In the genomic region with DNA sequence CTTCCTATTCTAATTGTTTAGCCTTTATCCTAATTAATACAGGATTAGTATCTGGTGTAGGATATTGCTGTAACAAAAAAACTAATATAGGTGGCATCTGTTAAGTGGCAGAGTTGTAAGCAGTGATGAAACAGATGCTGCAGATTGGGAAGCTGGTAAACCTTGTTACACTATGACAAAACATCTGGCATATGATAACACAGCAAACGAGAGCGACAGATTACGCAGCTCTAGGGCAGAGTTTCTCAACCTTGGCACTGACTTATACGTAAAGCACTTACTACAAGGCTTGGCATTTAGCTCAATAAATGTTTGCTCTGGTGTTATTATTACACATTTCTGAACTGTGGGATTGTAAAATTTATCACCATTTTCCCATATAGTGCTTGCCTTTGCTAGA, we compare ENCODE assay signal across 19 cellular contexts.
A peak's percentile ranks its signal among the peaks of the same experiment; 100 is the strongest.
DNase-seq lines count a peak whose midpoint lies in the region; ATAC-seq and TF ChIP-seq lines count a peak whose summit lies in the region.
"Had no signal": no experiment of that assay in that cellular context is flagged by ENCODE, and none has a peak within 500 bp of the region (broad histone marks: within the 10 kb centered on the region; RNA-seq: fewer than 3 reads in every experiment).

No MANE protein-coding gene starts in this region.

- TF ChIP-seq CTCF in fibroblast of pulmonary artery (IDR thresholded peaks at IDR 0.05; ENCODE audit: low read length, missing control alignments): no peak

- no peaks in the 10 kb centered on the region for H3K9me3 Mint-ChIP-seq in activated naive CD8-positive, alpha-beta T cell treated with anti-CD3 and anti-CD28 coated beads, Interleukin-2, amount 50 U/mL, for 24 hours
- no peaks in the 10 kb centered on the region for H3K9me3 Mint-ChIP-seq in activated naive CD8-positive, alpha-beta T cell treated with anti-CD3 and anti-CD28 coated beads for 36 hours
- H3K9me3 Mint-ChIP-seq in stimulated activated memory B cell treated with anti-CD40 and anti-IgM and Interleukin-4, amounts not matched to agents 10 μg/mL and 1 μg/mL and 100 μg/mL, for 72 hours: no peaks in the 10 kb centered on the region
- peaks cover 0 to 1% (median 0%) of the 10 kb centered on the region in 9 donors for H3K9me3 Mint-ChIP-seq in naive thymus-derived CD8-positive, alpha-beta T cell
- H3K9me3 Mint-ChIP-seq: activated CD4-positive, alpha-beta memory T cell treated with anti-CD3 and anti-CD28 coated beads, Interleukin-2, amount 10 ng/mL, durations not matched to agents 7 days and 5 days; nephron progenitor cell had no signal

- H3K4me3 Mint-ChIP-seq in activated naive CD8-positive, alpha-beta T cell treated with anti-CD3 and anti-CD28 coated beads, Interleukin-2, amount 50 U/mL, for 24 hours: no peak overlapping the region
- H3K4me3 Mint-ChIP-seq in activated naive CD8-positive, alpha-beta T cell treated with anti-CD3 and anti-CD28 coated beads for 36 hours: no peak overlapping the region
- peak overlapping the region; percentile 9 for H3K4me3 Mint-ChIP-seq in stimulated activated memory B cell treated with anti-CD40 and anti-IgM and Interleukin-4, amounts not matched to agents 10 μg/mL and 1 μg/mL and 100 μg/mL, for 72 hours
- H3K4me3 Mint-ChIP-seq in naive thymus-derived CD8-positive, alpha-beta T cell: no peak overlapping the region
- H3K4me3 Mint-ChIP-seq: activated CD4-positive, alpha-beta memory T cell treated with anti-CD3 and anti-CD28 coated beads, Interleukin-2, amount 10 ng/mL, durations not matched to agents 7 days and 5 days; nephron progenitor cell had no signal

- H3K27me3 Mint-ChIP-seq in activated naive CD8-positive, alpha-beta T cell treated with anti-CD3 and anti-CD28 coated beads, Interleukin-2, amount 50 U/mL, for 24 hours: no peaks in the 10 kb centered on the region
- no peaks in the 10 kb centered on the region for H3K27me3 Mint-ChIP-seq in activated naive CD8-positive, alpha-beta T cell treated with anti-CD3 and anti-CD28 coated beads for 36 hours
- no peaks in the 10 kb centered on the region for H3K27me3 Mint-ChIP-seq in stimulated activated memory B cell treated with anti-CD40 and anti-IgM and Interleukin-4, amounts not matched to agents 10 μg/mL and 1 μg/mL and 100 μg/mL, for 72 hours
- H3K27me3 Mint-ChIP-seq in naive thymus-derived CD8-positive, alpha-beta T cell: no peaks in the 10 kb centered on the region
- H3K27me3 Mint-ChIP-seq: activated CD4-positive, alpha-beta memory T cell treated with anti-CD3 and anti-CD28 coated beads, Interleukin-2, amount 10 ng/mL, durations not matched to agents 7 days and 5 days had no signal

- peak overlapping the region; percentile 9 for H3K27ac Mint-ChIP-seq in activated naive CD8-positive, alpha-beta T cell treated with anti-CD3 and anti-CD28 coated beads, Interleukin-2, amount 50 U/mL, for 24 hours
- no peak overlapping the region for H3K27ac Mint-ChIP-seq in activated naive CD8-positive, alpha-beta T cell treated with anti-CD3 and anti-CD28 coated beads for 36 hours
- peak overlapping the region; percentile 96 for H3K27ac Mint-ChIP-seq in stimulated activated memory B cell treated with anti-CD40 and anti-IgM and Interleukin-4, amounts not matched to agents 10 μg/mL and 1 μg/mL and 100 μg/mL, for 72 hours
- peak overlapping the region in 1 of 10 donors; percentile 69 for H3K27ac Mint-ChIP-seq in naive thymus-derived CD8-positive, alpha-beta T cell
- H3K27ac Mint-ChIP-seq: activated CD4-positive, alpha-beta memory T cell treated with anti-CD3 and anti-CD28 coated beads, Interleukin-2, amount 10 ng/mL, durations not matched to agents 7 days and 5 days; nephron progenitor cell had no signal

- H3K36me3 Mint-ChIP-seq in activated naive CD8-positive, alpha-beta T cell treated with anti-CD3 and anti-CD28 coated beads, Interleukin-2, amount 50 U/mL, for 24 hours (ENCODE audit: low read depth): peaks cover 7% of the 10 kb centered on the region
- H3K36me3 Mint-ChIP-seq in activated naive CD8-positive, alpha-beta T cell treated with anti-CD3 and anti-CD28 coated beads for 36 hours: peaks cover 8% of the 10 kb centered on the region
- peaks cover 39% of the 10 kb centered on the region for H3K36me3 Mint-ChIP-seq in stimulated activated memory B cell treated with anti-CD40 and anti-IgM and Interleukin-4, amounts not matched to agents 10 μg/mL and 1 μg/mL and 100 μg/mL, for 72 hours
- peaks cover 4 to 18% (median 11%) of the 10 kb centered on the region in 3 donors for H3K36me3 Mint-ChIP-seq in naive thymus-derived CD8-positive, alpha-beta T cell

- no peak overlapping the region for H3K4me3 ChIP-seq in fibroblast of pulmonary artery (replicated peaks; ENCODE audit: low read depth, low read length)
- H3K4me3 ChIP-seq: PC-9, skin epidermis, tibial nerve had no signal

- POLR2A ChIA-PET in naive thymus-derived CD8-positive, alpha-beta T cell (lab: Charles Lee): no interaction called here

- ATAC-seq in activated naive CD8-positive, alpha-beta T cell treated with anti-CD3 and anti-CD28 coated beads, Interleukin-2, amount 50 U/mL, for 24 hours: no peak
- no peak for ATAC-seq in stimulated activated memory B cell treated with anti-CD40 and anti-IgM and Interleukin-4, amounts not matched to agents 10 μg/mL and 1 μg/mL and 100 μg/mL, for 72 hours
- ATAC-seq in naive thymus-derived CD8-positive, alpha-beta T cell: no peak
- ATAC-seq: HCT116 had no signal

- H3K4me1 Mint-ChIP-seq in activated naive CD8-positive, alpha-beta T cell treated with anti-CD3 and anti-CD28 coated beads, Interleukin-2, amount 50 U/mL, for 24 hours: peaks cover 33% of the 10 kb centered on the region
- H3K4me1 Mint-ChIP-seq in activated naive CD8-positive, alpha-beta T cell treated with anti-CD3 and anti-CD28 coated beads for 36 hours: peaks cover 7% of the 10 kb centered on the region
- peaks cover 58% of the 10 kb centered on the region for H3K4me1 Mint-ChIP-seq in stimulated activated memory B cell treated with anti-CD40 and anti-IgM and Interleukin-4, amounts not matched to agents 10 μg/mL and 1 μg/mL and 100 μg/mL, for 72 hours
- H3K4me1 Mint-ChIP-seq in naive thymus-derived CD8-positive, alpha-beta T cell: peaks cover 0 to 40% (median 2%) of the 10 kb centered on the region in 4 donors
- H3K4me1 Mint-ChIP-seq: activated CD4-positive, alpha-beta memory T cell treated with anti-CD3 and anti-CD28 coated beads, Interleukin-2, amount 10 ng/mL, durations not matched to agents 7 days and 5 days had no signal

- no peak for DNase-seq in activated naive CD8-positive, alpha-beta T cell treated with anti-CD3 and anti-CD28 coated beads, Interleukin-2, amount 50 U/mL, for 24 hours
- no peak for DNase-seq in activated naive CD8-positive, alpha-beta T cell treated with anti-CD3 and anti-CD28 coated beads for 36 hours
- DNase-seq in NCI-H69 (lab: John Stamatoyannopoulos, UW) (peak; percentile 19), fibroblast of pulmonary artery (ENCODE audit: low read depth) (peak; percentile 57), NCI-H510A treated with DMSO at 0.1 percent for 48 hours (lab: John Stamatoyannopoulos, UW) (no peak), HT-29 (ENCODE audit: low spot score) (no peak)
- no peak for DNase-seq in naive thymus-derived CD8-positive, alpha-beta T cell
- DNase-seq: activated CD4-positive, alpha-beta memory T cell treated with anti-CD3 and anti-CD28 coated beads, Interleukin-2, amount 10 ng/mL, durations not matched to agents 7 days and 5 days; activated naive CD4-positive, alpha-beta T cell; cerebellar nuclear complex; DMS53; NCI-H187 treated with DMSO at 0.1 percent for 48 hours; nephron progenitor cell; PC-9; T1000 had no signal

Comparison
In these comparisons a context has a peak if more than half of its experiments do, and no peak if none do; other contexts are left out.
1. DNase-seq: peak in NCI-H69 (single experiment) and fibroblast of pulmonary artery (single experiment); none in activated naive CD8-positive, alpha-beta T cell treated with anti-CD3 and anti-CD28 coated beads, Interleukin-2, amount 50 U/mL, for 24 hours (single experiment), activated naive CD8-positive, alpha-beta T cell treated with anti-CD3 and anti-CD28 coated beads for 36 hours (single experiment), naive thymus-derived CD8-positive, alpha-beta T cell (0 of 10), NCI-H510A treated with DMSO at 0.1 percent for 48 hours (single experiment) and HT-29 (single experiment).